In the genomic region with DNA sequence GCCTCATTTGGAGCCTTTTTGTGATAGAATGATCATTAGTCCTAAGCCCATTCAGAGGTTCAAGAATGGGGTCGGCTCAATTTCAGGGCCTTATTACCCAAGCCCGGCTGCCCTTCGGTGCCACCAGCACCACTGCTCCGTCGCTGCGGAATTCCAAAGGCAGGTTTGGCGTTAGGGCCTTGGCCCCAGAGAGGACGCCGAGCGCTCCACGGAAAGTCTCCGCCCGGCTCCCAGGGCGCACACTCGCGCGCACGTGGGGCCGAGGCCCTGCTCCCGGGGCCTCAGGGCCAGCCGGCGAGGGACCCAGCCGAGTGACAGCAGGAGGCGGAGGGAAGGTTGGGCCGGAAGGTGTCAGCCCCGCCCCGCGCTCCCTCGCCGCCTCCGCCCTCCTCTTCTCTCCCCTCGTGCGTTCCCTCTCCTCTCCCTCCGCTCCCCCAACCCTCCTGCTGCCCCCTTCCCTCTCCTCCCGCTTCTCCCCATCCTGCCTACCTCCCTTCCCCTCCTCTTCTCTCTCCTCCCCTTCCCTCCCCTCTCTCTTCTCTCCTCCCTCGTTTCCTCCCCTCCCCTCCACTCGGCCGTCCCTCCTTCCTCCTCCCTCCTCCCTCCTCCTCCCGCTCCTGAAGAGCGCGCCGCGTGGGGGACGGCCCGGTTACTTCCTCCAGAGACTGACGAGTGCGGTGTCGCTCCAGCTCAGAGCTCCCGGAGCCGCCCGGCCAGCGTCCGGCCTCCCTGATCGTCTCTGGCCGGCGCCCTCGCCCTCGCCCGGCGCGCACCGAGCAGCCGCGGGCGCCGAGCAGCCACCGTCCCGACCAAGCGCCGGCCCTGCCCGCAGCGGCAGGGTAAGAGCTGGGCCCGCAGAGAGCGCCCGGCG, we compare ENCODE assay signal across 1 cellular context.
TF ChIP-seq lines count a peak whose summit lies in the region.

A gene (plus strand): TSS at position 648 of the 871 bp plus-strand sequence. CDS start 4,106 bp downstream, outside the sequence.

TF ChIP-seq in HepG2, 621 proteins besides CTCF, POLR2A, EP300 and RAD21 (continued from another document and continues in another):
- TF ChIP-seq, protein P1, sequence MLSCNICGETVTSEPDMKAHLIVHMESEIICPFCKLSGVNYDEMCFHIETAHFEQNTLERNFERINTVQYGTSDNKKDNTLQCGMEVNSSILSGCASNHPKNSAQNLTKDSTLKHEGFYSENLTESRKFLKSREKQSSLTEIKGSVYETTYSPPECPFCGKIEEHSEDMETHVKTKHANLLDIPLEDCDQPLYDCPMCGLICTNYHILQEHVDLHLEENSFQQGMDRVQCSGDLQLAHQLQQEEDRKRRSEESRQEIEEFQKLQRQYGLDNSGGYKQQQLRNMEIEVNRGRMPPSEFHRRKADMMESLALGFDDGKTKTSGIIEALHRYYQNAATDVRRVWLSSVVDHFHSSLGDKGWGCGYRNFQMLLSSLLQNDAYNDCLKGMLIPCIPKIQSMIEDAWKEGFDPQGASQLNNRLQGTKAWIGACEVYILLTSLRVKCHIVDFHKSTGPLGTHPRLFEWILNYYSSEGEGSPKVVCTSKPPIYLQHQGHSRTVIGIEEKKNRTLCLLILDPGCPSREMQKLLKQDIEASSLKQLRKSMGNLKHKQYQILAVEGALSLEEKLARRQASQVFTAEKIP (CRISPR knock-in tag; IDR thresholded peaks at IDR 0.05; ENCODE audit: borderline replicate concordance), result no peak
- TF ChIP-seq ZNF772 (CRISPR knock-in tag; IDR thresholded peaks at IDR 0.05), result peak; percentile 95
- no peak for TF ChIP-seq GPN1 (CRISPR knock-in tag; IDR thresholded peaks at IDR 0.05; ENCODE audit: borderline replicate concordance)
- TF ChIP-seq, protein P2, sequence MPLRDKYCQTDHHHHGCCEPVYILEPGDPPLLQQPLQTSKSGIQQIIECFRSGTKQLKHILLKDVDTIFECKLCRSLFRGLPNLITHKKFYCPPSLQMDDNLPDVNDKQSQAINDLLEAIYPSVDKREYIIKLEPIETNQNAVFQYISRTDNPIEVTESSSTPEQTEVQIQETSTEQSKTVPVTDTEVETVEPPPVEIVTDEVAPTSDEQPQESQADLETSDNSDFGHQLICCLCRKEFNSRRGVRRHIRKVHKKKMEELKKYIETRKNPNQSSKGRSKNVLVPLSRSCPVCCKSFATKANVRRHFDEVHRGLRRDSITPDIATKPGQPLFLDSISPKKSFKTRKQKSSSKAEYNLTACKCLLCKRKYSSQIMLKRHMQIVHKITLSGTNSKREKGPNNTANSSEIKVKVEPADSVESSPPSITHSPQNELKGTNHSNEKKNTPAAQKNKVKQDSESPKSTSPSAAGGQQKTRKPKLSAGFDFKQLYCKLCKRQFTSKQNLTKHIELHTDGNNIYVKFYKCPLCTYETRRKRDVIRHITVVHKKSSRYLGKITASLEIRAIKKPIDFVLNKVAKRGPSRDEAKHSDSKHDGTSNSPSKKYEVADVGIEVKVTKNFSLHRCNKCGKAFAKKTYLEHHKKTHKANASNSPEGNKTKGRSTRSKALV (CRISPR knock-in tag; IDR thresholded peaks at IDR 0.05), result peak; percentile 78; the same call in 1 of the 2 replicates
- TF ChIP-seq KDM3A (CRISPR knock-in tag; IDR thresholded peaks at IDR 0.05; ENCODE audit: low read depth), result peak; percentile 91; the same call in 1 of the 2 replicates
- TF ChIP-seq ZNF589 (CRISPR knock-in tag; conservative IDR thresholded peaks at IDR 0.05), result peak; percentile 93
- no peak for TF ChIP-seq JUND (CRISPR knock-in tag; IDR thresholded peaks at IDR 0.05)
- TF ChIP-seq STAG1 (CRISPR knock-in tag; IDR thresholded peaks at IDR 0.05), result no peak; the same call in 1 of the 2 replicates
- no peak for TF ChIP-seq STAT5B (CRISPR knock-in tag; IDR thresholded peaks at IDR 0.05)
- 0 out of 2 replicates have a peak, but pooled peaks have one; percentile 24 for TF ChIP-seq PRMT3 (CRISPR knock-in tag; IDR thresholded peaks at IDR 0.05; ENCODE audit: borderline replicate concordance, low read depth)
- TF ChIP-seq KDM2A (CRISPR knock-in tag; IDR thresholded peaks at IDR 0.05; ENCODE audit: borderline replicate concordance, low read depth), result peak; percentile 86
- no peak for TF ChIP-seq FOSL1 (CRISPR knock-in tag; IDR thresholded peaks at IDR 0.05; ENCODE audit: borderline replicate concordance)
- TF ChIP-seq FOXM1 (CRISPR knock-in tag; IDR thresholded peaks at IDR 0.05), result no peak
- no peak for TF ChIP-seq ATM (IDR thresholded peaks at IDR 0.05; ENCODE audit: borderline replicate concordance)
- TF ChIP-seq ZNF878 (CRISPR knock-in tag; IDR thresholded peaks at IDR 0.05), result 0 out of 2 replicates have a peak, but pooled peaks have one; percentile 69
- TF ChIP-seq ZNF615 (CRISPR knock-in tag; IDR thresholded peaks at IDR 0.05; ENCODE audit: borderline replicate concordance), result no peak
- TF ChIP-seq ADNP (CRISPR knock-in tag; IDR thresholded peaks at IDR 0.05), result no peak
- 0 out of 2 replicates have a peak, but pooled peaks have one; percentile 25 for TF ChIP-seq DNMT1 (CRISPR knock-in tag; IDR thresholded peaks at IDR 0.05)
- TF ChIP-seq THAP11 (CRISPR knock-in tag; IDR thresholded peaks at IDR 0.05), result peak; percentile 40; the same call in 1 of the 2 replicates
- TF ChIP-seq ZNF629 (CRISPR knock-in tag; conservative IDR thresholded peaks at IDR 0.05), result 0 out of 2 replicates have a peak, but pooled peaks have one; percentile 12
- peak; percentile 77; the same call in 1 of the 2 replicates for TF ChIP-seq TBX3 (IDR thresholded peaks at IDR 0.05; ENCODE audit: borderline replicate concordance)
- no peak for TF ChIP-seq ZNF550 (CRISPR knock-in tag; IDR thresholded peaks at IDR 0.05; ENCODE audit: borderline replicate concordance)
- TF ChIP-seq SNAI1 (CRISPR knock-in tag; IDR thresholded peaks at IDR 0.05; ENCODE audit: borderline replicate concordance), result no peak
- no peak for TF ChIP-seq NKX3-1 (CRISPR knock-in tag; IDR thresholded peaks at IDR 0.05)
- TF ChIP-seq, protein P3, sequence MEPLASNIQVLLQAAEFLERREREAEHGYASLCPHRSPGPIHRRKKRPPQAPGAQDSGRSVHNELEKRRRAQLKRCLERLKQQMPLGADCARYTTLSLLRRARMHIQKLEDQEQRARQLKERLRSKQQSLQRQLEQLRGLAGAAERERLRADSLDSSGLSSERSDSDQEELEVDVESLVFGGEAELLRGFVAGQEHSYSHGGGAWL (CRISPR knock-in tag; IDR thresholded peaks at IDR 0.05), result peak; percentile 83; the same call in 1 of the 2 replicates
- TF ChIP-seq NR2F1 (CRISPR knock-in tag; IDR thresholded peaks at IDR 0.05), result peak in 1 of 2 experiments; percentile 24; a peak in 1 of 4 replicates
- no peak for TF ChIP-seq ZNF562 (CRISPR knock-in tag; IDR thresholded peaks at IDR 0.05; ENCODE audit: borderline replicate concordance)
- TF ChIP-seq, protein P4, sequence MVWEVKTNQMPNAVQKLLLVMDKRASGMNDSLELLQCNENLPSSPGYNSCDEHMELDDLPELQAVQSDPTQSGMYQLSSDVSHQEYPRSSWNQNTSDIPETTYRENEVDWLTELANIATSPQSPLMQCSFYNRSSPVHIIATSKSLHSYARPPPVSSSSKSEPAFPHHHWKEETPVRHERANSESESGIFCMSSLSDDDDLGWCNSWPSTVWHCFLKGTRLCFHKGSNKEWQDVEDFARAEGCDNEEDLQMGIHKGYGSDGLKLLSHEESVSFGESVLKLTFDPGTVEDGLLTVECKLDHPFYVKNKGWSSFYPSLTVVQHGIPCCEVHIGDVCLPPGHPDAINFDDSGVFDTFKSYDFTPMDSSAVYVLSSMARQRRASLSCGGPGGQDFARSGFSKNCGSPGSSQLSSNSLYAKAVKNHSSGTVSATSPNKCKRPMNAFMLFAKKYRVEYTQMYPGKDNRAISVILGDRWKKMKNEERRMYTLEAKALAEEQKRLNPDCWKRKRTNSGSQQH (CRISPR knock-in tag; IDR thresholded peaks at IDR 0.05; ENCODE audit: low read depth), result peak; percentile 53; the same call in 1 of the 2 replicates
- no peak for TF ChIP-seq IKZF1 (IDR thresholded peaks at IDR 0.05)
- TF ChIP-seq RNF2 (conservative IDR thresholded peaks at IDR 0.05; ENCODE audit: low read depth), result peak; percentile 91; the same call in 1 of the 2 replicates
- TF ChIP-seq, protein P5, sequence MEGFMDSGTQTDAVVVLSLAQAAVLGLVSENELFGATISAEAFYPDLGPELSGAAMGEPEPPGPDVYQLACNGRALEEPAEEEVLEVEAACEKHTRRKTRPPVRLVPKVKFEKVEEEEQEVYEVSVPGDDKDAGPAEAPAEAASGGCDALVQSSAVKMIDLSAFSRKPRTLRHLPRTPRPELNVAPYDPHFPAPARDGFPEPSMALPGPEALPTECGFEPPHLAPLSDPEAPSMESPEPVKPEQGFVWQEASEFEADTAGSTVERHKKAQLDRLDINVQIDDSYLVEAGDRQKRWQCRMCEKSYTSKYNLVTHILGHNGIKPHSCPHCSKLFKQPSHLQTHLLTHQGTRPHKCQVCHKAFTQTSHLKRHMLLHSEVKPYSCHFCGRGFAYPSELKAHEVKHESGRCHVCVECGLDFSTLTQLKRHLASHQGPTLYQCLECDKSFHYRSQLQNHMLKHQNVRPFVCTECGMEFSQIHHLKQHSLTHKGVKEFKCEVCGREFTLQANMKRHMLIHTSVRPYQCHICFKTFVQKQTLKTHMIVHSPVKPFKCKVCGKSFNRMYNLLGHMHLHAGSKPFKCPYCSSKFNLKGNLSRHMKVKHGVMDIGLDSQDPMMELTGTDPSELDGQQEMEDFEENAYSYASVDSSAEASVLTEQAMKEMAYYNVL (CRISPR knock-in tag; IDR thresholded peaks at IDR 0.05; ENCODE audit: borderline replicate concordance), result peak; percentile 97
- no peak for TF ChIP-seq EEA1 (CRISPR knock-in tag; IDR thresholded peaks at IDR 0.05; ENCODE audit: borderline replicate concordance)
- 0 out of 2 replicates have a peak, but pooled peaks have one; percentile 36 for TF ChIP-seq ZNF224 (CRISPR knock-in tag; IDR thresholded peaks at IDR 0.05)
- TF ChIP-seq IRF2 (CRISPR knock-in tag; IDR thresholded peaks at IDR 0.05), result peak; percentile 41; the same call in 1 of the 2 replicates
- TF ChIP-seq MYC (CRISPR knock-in tag; IDR thresholded peaks at IDR 0.05; ENCODE audit: borderline replicate concordance), result peak; percentile 97
- TF ChIP-seq, protein P6, sequence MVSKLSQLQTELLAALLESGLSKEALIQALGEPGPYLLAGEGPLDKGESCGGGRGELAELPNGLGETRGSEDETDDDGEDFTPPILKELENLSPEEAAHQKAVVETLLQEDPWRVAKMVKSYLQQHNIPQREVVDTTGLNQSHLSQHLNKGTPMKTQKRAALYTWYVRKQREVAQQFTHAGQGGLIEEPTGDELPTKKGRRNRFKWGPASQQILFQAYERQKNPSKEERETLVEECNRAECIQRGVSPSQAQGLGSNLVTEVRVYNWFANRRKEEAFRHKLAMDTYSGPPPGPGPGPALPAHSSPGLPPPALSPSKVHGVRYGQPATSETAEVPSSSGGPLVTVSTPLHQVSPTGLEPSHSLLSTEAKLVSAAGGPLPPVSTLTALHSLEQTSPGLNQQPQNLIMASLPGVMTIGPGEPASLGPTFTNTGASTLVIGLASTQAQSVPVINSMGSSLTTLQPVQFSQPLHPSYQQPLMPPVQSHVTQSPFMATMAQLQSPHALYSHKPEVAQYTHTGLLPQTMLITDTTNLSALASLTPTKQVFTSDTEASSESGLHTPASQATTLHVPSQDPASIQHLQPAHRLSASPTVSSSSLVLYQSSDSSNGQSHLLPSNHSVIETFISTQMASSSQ (IDR thresholded peaks at IDR 0.05; ENCODE audit: low read depth), result no peak
- TF ChIP-seq, protein P6 (CRISPR knock-in tag; IDR thresholded peaks at IDR 0.05; ENCODE audit: borderline replicate concordance), result peak; percentile 81
- no peak for TF ChIP-seq WIZ (CRISPR knock-in tag; IDR thresholded peaks at IDR 0.05)
- TF ChIP-seq MATR3 (CRISPR knock-in tag; IDR thresholded peaks at IDR 0.05), result no peak
- TF ChIP-seq RBM22 (optimal IDR thresholded peaks at IDR 0.05; ENCODE audit: low read length), result no peak
- 0 out of 2 replicates have a peak, but pooled peaks have one; percentile 29 for TF ChIP-seq ELF4 (CRISPR knock-in tag; IDR thresholded peaks at IDR 0.05; ENCODE audit: borderline replicate concordance)
- TF ChIP-seq, protein P7, sequence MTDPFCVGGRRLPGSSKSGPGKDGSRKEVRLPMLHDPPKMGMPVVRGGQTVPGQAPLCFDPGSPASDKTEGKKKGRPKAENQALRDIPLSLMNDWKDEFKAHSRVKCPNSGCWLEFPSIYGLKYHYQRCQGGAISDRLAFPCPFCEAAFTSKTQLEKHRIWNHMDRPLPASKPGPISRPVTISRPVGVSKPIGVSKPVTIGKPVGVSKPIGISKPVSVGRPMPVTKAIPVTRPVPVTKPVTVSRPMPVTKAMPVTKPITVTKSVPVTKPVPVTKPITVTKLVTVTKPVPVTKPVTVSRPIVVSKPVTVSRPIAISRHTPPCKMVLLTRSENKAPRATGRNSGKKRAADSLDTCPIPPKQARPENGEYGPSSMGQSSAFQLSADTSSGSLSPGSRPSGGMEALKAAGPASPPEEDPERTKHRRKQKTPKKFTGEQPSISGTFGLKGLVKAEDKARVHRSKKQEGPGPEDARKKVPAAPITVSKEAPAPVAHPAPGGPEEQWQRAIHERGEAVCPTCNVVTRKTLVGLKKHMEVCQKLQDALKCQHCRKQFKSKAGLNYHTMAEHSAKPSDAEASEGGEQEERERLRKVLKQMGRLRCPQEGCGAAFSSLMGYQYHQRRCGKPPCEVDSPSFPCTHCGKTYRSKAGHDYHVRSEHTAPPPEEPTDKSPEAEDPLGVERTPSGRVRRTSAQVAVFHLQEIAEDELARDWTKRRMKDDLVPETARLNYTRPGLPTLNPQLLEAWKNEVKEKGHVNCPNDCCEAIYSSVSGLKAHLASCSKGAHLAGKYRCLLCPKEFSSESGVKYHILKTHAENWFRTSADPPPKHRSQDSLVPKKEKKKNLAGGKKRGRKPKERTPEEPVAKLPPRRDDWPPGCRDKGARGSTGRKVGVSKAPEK (CRISPR knock-in tag; IDR thresholded peaks at IDR 0.05; ENCODE audit: borderline replicate concordance), result peak; percentile 66; the same call in 1 of the 2 replicates
- no peak for TF ChIP-seq HNF4A (CRISPR knock-in tag; IDR thresholded peaks at IDR 0.05)
- 0 out of 2 replicates have a peak, but pooled peaks have one; percentile 82 for TF ChIP-seq ZSCAN12 (CRISPR knock-in tag; IDR thresholded peaks at IDR 0.05)
- no peak for TF ChIP-seq ZNF382 (CRISPR knock-in tag; IDR thresholded peaks at IDR 0.05; ENCODE audit: borderline replicate concordance)
- TF ChIP-seq ZNF790 (CRISPR knock-in tag; IDR thresholded peaks at IDR 0.05; ENCODE audit: borderline replicate concordance), result peak; percentile 51; the same call in 1 of the 2 replicates
- TF ChIP-seq ZNF7 (CRISPR knock-in tag; IDR thresholded peaks at IDR 0.05), result no peak; the same call in 1 of the 2 replicates
- TF ChIP-seq ZNF326 (CRISPR knock-in tag; IDR thresholded peaks at IDR 0.05; ENCODE audit: borderline replicate concordance), result no peak
- peak; percentile 97 for TF ChIP-seq ZNF430 (CRISPR knock-in tag; IDR thresholded peaks at IDR 0.05)
- no peak for TF ChIP-seq RARG (CRISPR knock-in tag; IDR thresholded peaks at IDR 0.05; ENCODE audit: low read depth)
